17 cellular contexts compared by ENCODE assay signal in genomic region chr12:104714369-104714768, GRCh38.
DNase-seq lines count a peak whose midpoint lies in the region; ATAC-seq and TF ChIP-seq lines count a peak whose summit lies in the region.
"Had no signal": no experiment of that assay in that cellular context is flagged by ENCODE, and none has a peak within 500 bp of the region (broad histone marks: within the 10 kb centered on the region; RNA-seq: fewer than 3 reads in every experiment).

No MANE protein-coding gene starts in this region.

- H3K36me3 Mint-ChIP-seq in T-helper 1 cell treated with Interleukin-12 subunit alpha and Interleukin-12 subunit beta and Interleukin-4 antibody, amounts not matched to agents 30 μg/mL and 1 μg/mL, for 36 hours (ENCODE audit: low read depth) = peaks cover 16% of the 10 kb centered on the region
- H3K36me3 Mint-ChIP-seq in central memory CD8-positive, alpha-beta T cell (ENCODE audit: insufficient read depth) = peaks cover 12% of the 10 kb centered on the region
- no peaks in the 10 kb centered on the region for H3K36me3 Mint-ChIP-seq in progenitor cell of endocrine pancreas (ENCODE audit: insufficient read depth)

- peaks cover 42% of the 10 kb centered on the region for H3K4me1 Mint-ChIP-seq in T-helper 1 cell treated with Interleukin-12 subunit alpha and Interleukin-12 subunit beta and Interleukin-4 antibody, amounts not matched to agents 30 μg/mL and 1 μg/mL, for 36 hours (ENCODE audit: low read depth)
- peaks cover 68% of the 10 kb centered on the region for H3K4me1 Mint-ChIP-seq in central memory CD8-positive, alpha-beta T cell
- peaks cover 21% of the 10 kb centered on the region for H3K4me1 Mint-ChIP-seq in progenitor cell of endocrine pancreas (ENCODE audit: low read depth)

- H3K27ac Mint-ChIP-seq in T-helper 1 cell treated with Interleukin-12 subunit alpha and Interleukin-12 subunit beta and Interleukin-4 antibody, amounts not matched to agents 30 μg/mL and 1 μg/mL, for 36 hours = peak overlapping the region; percentile 64
- peak overlapping the region; percentile 56 for H3K27ac Mint-ChIP-seq in central memory CD8-positive, alpha-beta T cell (ENCODE audit: low read depth)
- peak overlapping the region; percentile 85 for H3K27ac Mint-ChIP-seq in progenitor cell of endocrine pancreas

- H3K36me3 ChIP-seq in KOPT-K1 (ENCODE audit: insufficient read depth, low read length) (peaks cover 73% of the 10 kb centered on the region), WERI-Rb-1 (no peaks in the 10 kb centered on the region)

- H3K9me3 ChIP-seq in KOPT-K1 (ENCODE audit: insufficient read depth, low read length, poor library complexity, severe bottlenecking) = no peaks in the 10 kb centered on the region
- no peaks in the 10 kb centered on the region for H3K9me3 ChIP-seq in WERI-Rb-1 (ENCODE audit: severe bottlenecking)

- H3K4me3 ChIP-seq in WERI-Rb-1 (ENCODE audit: low read depth, low read length) = no peak overlapping the region
- H3K4me3 ChIP-seq: PC-9 had no signal

- peak overlapping the region; percentile 11 for H3K27ac ChIP-seq in KOPT-K1 (ENCODE audit: low read depth, low read length, poor library complexity, severe bottlenecking)
- H3K27ac ChIP-seq in WERI-Rb-1 = no peak overlapping the region
- H3K27ac ChIP-seq: 22Rv1, PC-9 had no signal

- H3K9me3 Mint-ChIP-seq in T-helper 1 cell treated with Interleukin-12 subunit alpha and Interleukin-12 subunit beta and Interleukin-4 antibody, amounts not matched to agents 30 μg/mL and 1 μg/mL, for 36 hours = no peaks in the 10 kb centered on the region
- no peaks in the 10 kb centered on the region for H3K9me3 Mint-ChIP-seq in central memory CD8-positive, alpha-beta T cell
- H3K9me3 Mint-ChIP-seq in progenitor cell of endocrine pancreas (ENCODE audit: low read depth) = no peaks in the 10 kb centered on the region
- H3K9me3 Mint-ChIP-seq: CD14-positive monocyte had no signal

- ATAC-seq in central memory CD8-positive, alpha-beta T cell (replicated peaks; ENCODE audit: extremely low read depth, poor library complexity, severe bottlenecking) = no peak

- no peaks in the 10 kb centered on the region for H3K27me3 Mint-ChIP-seq in T-helper 1 cell treated with Interleukin-12 subunit alpha and Interleukin-12 subunit beta and Interleukin-4 antibody, amounts not matched to agents 30 μg/mL and 1 μg/mL, for 36 hours (ENCODE audit: low read depth)
- H3K27me3 Mint-ChIP-seq in central memory CD8-positive, alpha-beta T cell = no peaks in the 10 kb centered on the region
- H3K27me3 Mint-ChIP-seq in progenitor cell of endocrine pancreas = peaks cover 4% of the 10 kb centered on the region

- H3K27me3 ChIP-seq in WERI-Rb-1 (ENCODE audit: insufficient read depth, low read depth, severe bottlenecking) = no peaks in the 10 kb centered on the region

- DNase-seq in T-helper 1 cell (no peak), progenitor cell of endocrine pancreas (ENCODE audit: low spot score, unreplicated experiment) (no peak), cerebellar nuclear complex (lab: John Stamatoyannopoulos, UW) (no peak), WERI-Rb-1 (no peak)
- no peak for DNase-seq in central memory CD8-positive, alpha-beta T cell (ENCODE audit: low spot score in 2 of 2)
- DNase-seq in stimulated activated CD4-positive, alpha-beta T cell treated with anti-CD3 and anti-CD28 coated beads, Interleukin-4, amount 100 ng/mL, for 4 hours = no peak
- DNase-seq: GOT3, KG1, NCI-H1092, NCI-H1694, NCI-H446 treated with DMSO at 0.1 percent for 48 hours, NCI-H748 treated with DMSO at 0.1 percent for 48 hours, PC-9 had no signal

- no peak overlapping the region for H3K4me3 Mint-ChIP-seq in T-helper 1 cell treated with Interleukin-12 subunit alpha and Interleukin-12 subunit beta and Interleukin-4 antibody, amounts not matched to agents 30 μg/mL and 1 μg/mL, for 36 hours
- H3K4me3 Mint-ChIP-seq in central memory CD8-positive, alpha-beta T cell = no peak overlapping the region
- no peak overlapping the region for H3K4me3 Mint-ChIP-seq in progenitor cell of endocrine pancreas (ENCODE audit: low read depth)
- H3K4me3 Mint-ChIP-seq: CD14-positive monocyte had no signal

- TF ChIP-seq CTCF in progenitor cell of endocrine pancreas (IDR thresholded peaks at IDR 0.05; ENCODE audit: unreplicated experiment) (no peak), WERI-Rb-1 (IDR thresholded peaks at IDR 0.05; ENCODE audit: low read depth, low read length) (no peak)
